Comparison of ENCODE assay signal across 15 cellular contexts in the genomic region with DNA sequence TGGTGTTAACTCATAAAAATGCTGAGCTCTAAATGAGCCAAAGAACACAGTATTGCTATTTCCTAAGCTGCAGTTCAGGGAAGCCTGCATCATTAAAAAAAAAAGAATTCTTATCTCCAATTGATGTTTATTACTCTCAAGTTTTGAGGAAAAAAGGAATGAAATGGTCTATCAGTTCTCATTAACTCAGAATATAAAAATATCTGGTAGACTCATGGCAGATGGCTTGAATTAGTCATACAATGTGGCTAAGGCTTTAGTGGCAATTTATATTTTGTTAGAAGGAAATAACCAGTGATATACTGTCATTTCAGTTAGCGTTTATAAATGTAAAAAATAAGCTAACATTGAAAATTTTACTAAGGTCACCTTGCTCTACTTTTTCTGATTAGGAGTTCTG.
DNase-seq lines count a peak whose midpoint lies in the region; TF ChIP-seq lines count a peak whose summit lies in the region.
"Had no signal": no experiment of that assay in that cellular context is flagged by ENCODE, and none has a peak within 500 bp of the region (broad histone marks: within the 10 kb centered on the region; RNA-seq: fewer than 3 reads in every experiment).

No MANE protein-coding gene starts in this region.

- no peaks in the 10 kb centered on the region for H3K9me3 ChIP-seq in SK-N-SH
- no peaks in the 10 kb centered on the region for H3K9me3 ChIP-seq in smooth muscle cell (replicated peaks; ENCODE audit: low read depth)
- H3K9me3 ChIP-seq: BLaER1 had no signal

- H3K79me2 ChIP-seq in SK-N-SH (ENCODE audit: insufficient read depth) = peaks cover 25% of the 10 kb centered on the region; the same call in 1 of the 2 replicates
- H3K79me2 ChIP-seq in smooth muscle cell (ENCODE audit: low read depth) = no peaks in the 10 kb centered on the region

- DNase-seq in NCI-H1694 (lab: John Stamatoyannopoulos, UW) (peak; percentile 19), SK-N-SH (no peak), smooth muscle cell (lab: John Stamatoyannopoulos, UW; ENCODE audit: unreplicated experiment) (no peak), ecto neural progenitor cell (ENCODE audit: low spot score) (no peak), UCSD-AML1 (lab: John Stamatoyannopoulos, UW; ENCODE audit: unreplicated experiment) (no peak), HUDEP-2 (lab: John Stamatoyannopoulos, UW; ENCODE audit: unreplicated experiment in 76 of 76) (no peak)
- DNase-seq: AML-193; CD4-positive, alpha-beta memory T cell; DMS153; DMS79; GDM1; GOT3; H7; HFFc6 had no signal

- peaks cover 26% of the 10 kb centered on the region for H4K20me1 ChIP-seq in SK-N-SH (ENCODE audit: insufficient read depth)
- H4K20me1 ChIP-seq in smooth muscle cell (ENCODE audit: low read depth) = no peaks in the 10 kb centered on the region
- H4K20me1 ChIP-seq: BLaER1 had no signal

- TF ChIP-seq EP300 in SK-N-SH (IDR thresholded peaks at IDR 0.05; ENCODE audit: borderline replicate concordance in 1 of 2, low read depth in 1 of 2, low read length in 1 of 2) = peak in 1 of 2 experiments; percentile 50; a peak in 1 of 4 replicates

- H3K27ac ChIP-seq in SK-N-SH (ENCODE audit: low read depth in 2 of 2, low read length in 1 of 2) = no peak overlapping the region
- H3K27ac ChIP-seq in smooth muscle cell (ENCODE audit: low read depth) = no peak overlapping the region
- H3K27ac ChIP-seq: BLaER1 had no signal

- no peak for TF ChIP-seq CTCF in SK-N-SH (IDR thresholded peaks at IDR 0.05)
- TF ChIP-seq CTCF in smooth muscle cell (IDR thresholded peaks at IDR 0.05; ENCODE audit: borderline replicate concordance, insufficient read depth, poor library complexity, severe bottlenecking) = no peak

- H3K4me3 ChIP-seq in SK-N-SH (ENCODE audit: low read depth in 2 of 2, low read length in 1 of 2) (no peak overlapping the region), smooth muscle cell (no peak overlapping the region)
- H3K4me3 ChIP-seq: BLaER1 had no signal

- no peak for TF ChIP-seq RAD21 in SK-N-SH (IDR thresholded peaks at IDR 0.05; ENCODE audit: low read length)

- H3K27me3 ChIP-seq in SK-N-SH (ENCODE audit: insufficient read depth) = no peaks in the 10 kb centered on the region
- H3K27me3 ChIP-seq in smooth muscle cell (ENCODE audit: low read depth) = no peaks in the 10 kb centered on the region
- H3K27me3 ChIP-seq: BLaER1 had no signal

- H3K4me2 ChIP-seq in SK-N-SH = no peak overlapping the region
- H3K4me2 ChIP-seq in smooth muscle cell = peak overlapping the region; percentile 38
- H3K4me2 ChIP-seq: BLaER1 had no signal

- H3F3A ChIP-seq in SK-N-SH (replicated peaks; ENCODE audit: insufficient read depth) (peaks cover 5% of the 10 kb centered on the region), smooth muscle cell (ENCODE audit: low read depth) (no peaks in the 10 kb centered on the region)

- POLR2A ChIA-PET in SK-N-SH (lab: Yijun Ruan, JAX) = no interaction called here

- no peak overlapping the region for H3K9ac ChIP-seq in SK-N-SH
- no peak overlapping the region for H3K9ac ChIP-seq in smooth muscle cell (ENCODE audit: low read depth)
- H3K9ac ChIP-seq: BLaER1 had no signal

- H2AFZ ChIP-seq in SK-N-SH (ENCODE audit: low read depth) (no peak overlapping the region), smooth muscle cell (ENCODE audit: low read depth) (no peak overlapping the region)

- no peaks in the 10 kb centered on the region for H3K9me2 ChIP-seq in SK-N-SH

- CTCF ChIA-PET in SK-N-SH (lab: Yijun Ruan, JAX) = no interaction called here

- H3K4me1 ChIP-seq in SK-N-SH (ENCODE audit: control insufficient read depth in 1 of 2, insufficient read depth in 2 of 2, low read depth in 1 of 2, low read length in 1 of 2) = peaks cover 5 to 22% of the 10 kb centered on the region in 2 experiments; a peak in 2 of 4 replicates
- no peaks in the 10 kb centered on the region for H3K4me1 ChIP-seq in smooth muscle cell (ENCODE audit: low read depth)
- H3K4me1 ChIP-seq: BLaER1 had no signal

- no peaks in the 10 kb centered on the region for H3K36me3 ChIP-seq in SK-N-SH (replicated peaks in 1 of 2; ENCODE audit: control insufficient read depth in 1 of 2, insufficient read depth in 2 of 2, low read length in 1 of 2)
- H3K36me3 ChIP-seq in smooth muscle cell (ENCODE audit: low read depth) = peaks cover 2% of the 10 kb centered on the region
- H3K36me3 ChIP-seq: BLaER1 had no signal

- 11% methylated on average over 1 of the region's 1 CpG for WGBS in SK-N-SH (ENCODE audit: low lambda C conversion rate)
- WGBS in smooth muscle cell (ENCODE audit: low lambda C conversion rate) = 40% methylated on average over 1 of the region's 1 CpG

TF ChIP-seq in SK-N-SH, 30 proteins besides CTCF, POLR2A, EP300 and RAD21:
- TF ChIP-seq, protein P1, sequence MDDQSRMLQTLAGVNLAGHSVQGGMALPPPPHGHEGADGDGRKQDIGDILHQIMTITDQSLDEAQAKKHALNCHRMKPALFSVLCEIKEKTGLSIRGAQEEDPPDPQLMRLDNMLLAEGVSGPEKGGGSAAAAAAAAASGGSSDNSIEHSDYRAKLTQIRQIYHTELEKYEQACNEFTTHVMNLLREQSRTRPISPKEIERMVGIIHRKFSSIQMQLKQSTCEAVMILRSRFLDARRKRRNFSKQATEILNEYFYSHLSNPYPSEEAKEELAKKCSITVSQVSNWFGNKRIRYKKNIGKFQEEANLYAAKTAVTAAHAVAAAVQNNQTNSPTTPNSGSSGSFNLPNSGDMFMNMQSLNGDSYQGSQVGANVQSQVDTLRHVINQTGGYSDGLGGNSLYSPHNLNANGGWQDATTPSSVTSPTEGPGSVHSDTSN (IDR thresholded peaks at IDR 0.05) = peak; percentile 78
- peak; percentile 51 for TF ChIP-seq JUND (IDR thresholded peaks at IDR 0.05)
- 0 out of 2 replicates have a peak, but pooled peaks have one; percentile 55 for TF ChIP-seq FOXM1 (IDR thresholded peaks at IDR 0.05; ENCODE audit: low read depth)
- peak; percentile 40 for TF ChIP-seq FOSL2 (IDR thresholded peaks at IDR 0.05; ENCODE audit: borderline replicate concordance, low read depth)
- no peak for TF ChIP-seq YY1 (IDR thresholded peaks at IDR 0.05; ENCODE audit: low read depth)
- TF ChIP-seq TCF12 (IDR thresholded peaks at IDR 0.05) = peak; percentile 87
- no peak for TF ChIP-seq IRF3 (IDR thresholded peaks at IDR 0.05; ENCODE audit: low read depth, low read length)
